Comparison of ENCODE assay signal across 9 cellular contexts in the genomic region with DNA sequence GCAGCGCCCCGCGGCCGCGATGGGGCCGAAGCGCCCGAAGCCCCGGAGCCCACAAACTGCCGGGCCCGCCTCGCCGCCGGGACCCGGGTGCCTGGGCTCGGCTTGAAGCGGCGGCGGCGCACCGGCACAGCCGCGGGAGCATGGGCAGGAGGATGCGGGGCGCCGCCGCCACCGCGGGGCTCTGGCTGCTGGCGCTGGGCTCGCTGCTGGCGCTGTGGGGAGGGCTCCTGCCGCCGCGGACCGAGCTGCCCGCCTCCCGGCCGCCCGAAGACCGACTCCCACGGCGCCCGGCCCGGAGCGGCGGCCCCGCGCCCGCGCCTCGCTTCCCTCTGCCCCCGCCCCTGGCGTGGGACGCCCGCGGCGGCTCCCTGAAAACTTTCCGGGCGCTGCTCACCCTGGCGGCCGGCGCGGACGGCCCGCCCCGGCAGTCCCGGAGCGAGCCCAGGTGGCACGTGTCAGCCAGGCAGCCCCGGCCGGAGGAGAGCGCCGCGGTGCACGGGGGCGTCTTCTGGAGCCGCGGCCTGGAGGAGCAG. TPM values are rescaled to one million over a fixed set of nuclear protein-coding genes. Genes with fewer than 3 reads are reported as not detected.
A peak's percentile ranks its signal among the peaks of the same experiment; 100 is the strongest.
DNase-seq lines count a peak whose midpoint lies in the region; ATAC-seq, FAIRE-seq and TF ChIP-seq lines count a peak whose summit lies in the region.
"Had no signal": no experiment of that assay in that cellular context is flagged by ENCODE, and none has a peak within 500 bp of the region (broad histone marks: within the 10 kb centered on the region; RNA-seq: fewer than 3 reads in every experiment).

No MANE protein-coding gene starts in this region.

- H3K27me3 ChIP-seq in KMS-11 (ENCODE audit: insufficient read depth, low read depth) = no peaks in the 10 kb centered on the region
- H3K27me3 ChIP-seq in bronchial epithelial cell (ENCODE audit: control insufficient read depth, insufficient read depth, low read length) = no peaks in the 10 kb centered on the region
- H3K27me3 ChIP-seq in liver (ENCODE audit: control insufficient read depth in 4 of 4, insufficient read depth in 4 of 4, low read length in 3 of 4) = peaks cover 0 to 3% (median 0%) of the 10 kb centered on the region in 4 donors
- H3K27me3 ChIP-seq in upper lobe of right lung = peaks cover 39% of the 10 kb centered on the region

- H3K27ac ChIP-seq in KMS-11 = peak overlapping the region; percentile 79
- peak overlapping the region; percentile 38 to 56 for H3K27ac ChIP-seq in liver (ENCODE audit: low read depth in 1 of 2, low read length in 2 of 2)
- H3K27ac ChIP-seq in upper lobe of right lung = peak overlapping the region; percentile 58
- H3K27ac ChIP-seq: 22Rv1 had no signal

- peaks cover 22% of the 10 kb centered on the region; the same call in 1 of the 2 replicates for H3K79me2 ChIP-seq in KMS-11 (ENCODE audit: insufficient read depth, low read depth)

- ATAC-seq in GM21619 (IDR thresholded peaks at IDR 0.05; ENCODE audit: unreplicated experiment) (peak; percentile 42), upper lobe of right lung (peak; percentile 52)

- TF ChIP-seq CTCF in KMS-11 (conservative IDR thresholded peaks at IDR 0.05; ENCODE audit: low read depth, low read length) = no peak
- TF ChIP-seq CTCF in bronchial epithelial cell (IDR thresholded peaks at IDR 0.05; ENCODE audit: insufficient read depth, low read length, severe bottlenecking) = peak; percentile 22
- TF ChIP-seq CTCF in liver (IDR thresholded peaks at IDR 0.05; ENCODE audit: low read depth, low read length, missing input control) = no peak
- no peak for TF ChIP-seq CTCF in upper lobe of right lung (IDR thresholded peaks at IDR 0.05)

- WGBS in liver = 1% methylated on average over 79 of the region's 79 CpGs

- peak overlapping the region; percentile 87; the same call in 1 of the 2 replicates for H3K4me2 ChIP-seq in KMS-11

- peak overlapping the region; percentile 63 for H2AFZ ChIP-seq in KMS-11 (ENCODE audit: low read depth)

- no peaks in the 10 kb centered on the region for H3K36me3 ChIP-seq in KMS-11 (ENCODE audit: insufficient read depth)
- H3K36me3 ChIP-seq in bronchial epithelial cell (ENCODE audit: control insufficient read depth, insufficient read depth, low read length) = no peaks in the 10 kb centered on the region
- H3K36me3 ChIP-seq in liver (ENCODE audit: control insufficient read depth in 4 of 4, insufficient read depth in 3 of 4, low read depth in 1 of 4, low read length in 3 of 4) = no peaks in the 10 kb centered on the region
- no peaks in the 10 kb centered on the region for H3K36me3 ChIP-seq in upper lobe of right lung

- TF ChIP-seq RAD21 in liver (IDR thresholded peaks at IDR 0.05) = no peak

- peak; percentile 74 for DNase-seq in DMS 273 (lab: John Stamatoyannopoulos, UW; ENCODE audit: unreplicated experiment)
- no peak for DNase-seq in DMS 273 treated with DMSO at 0.1 percent for 48 hours (lab: John Stamatoyannopoulos, UW)
- DNase-seq in bronchial epithelial cell (ENCODE audit: low read depth) = peak; percentile 10
- DNase-seq in upper lobe of right lung = peak; percentile 71
- no peak for DNase-seq in amniotic stem cell (lab: John Stamatoyannopoulos, UW)

- H3K4me3 ChIP-seq in KMS-11 (IDR thresholded peaks at IDR 0.05; ENCODE audit: insufficient read depth, low read depth, low read length) (no peak overlapping the region), bronchial epithelial cell (ENCODE audit: low read depth, low read length) (peak overlapping the region; percentile 87), liver (ENCODE audit: low read depth in 1 of 3, low read length in 3 of 3) (peak overlapping the region in 2 of 3 donors; percentile 66 to 73), upper lobe of right lung (peak overlapping the region; percentile 59)

- no peaks in the 10 kb centered on the region for H4K20me1 ChIP-seq in KMS-11 (ENCODE audit: insufficient read depth)

- H3K4me1 ChIP-seq in KMS-11 (ENCODE audit: low read depth, poor library complexity, severe bottlenecking) (peaks cover 52% of the 10 kb centered on the region), liver (ENCODE audit: control insufficient read depth in 4 of 4, insufficient read depth in 4 of 4, low read length in 3 of 4) (peaks cover 11 to 27% (median 21%) of the 10 kb centered on the region in 4 donors), upper lobe of right lung (peaks cover 19% of the 10 kb centered on the region)

- FAIRE-seq in bronchial epithelial cell (lab: Jason Lieb, UNC) = no peak

- H3K9ac ChIP-seq in KMS-11 = peak overlapping the region; percentile 91
- no peak overlapping the region for H3K9ac ChIP-seq in liver (ENCODE audit: low read depth in 1 of 2, low read length in 2 of 2)

- H3K9me3 ChIP-seq in liver (ENCODE audit: control insufficient read depth in 4 of 4, low read length in 3 of 4) (no peaks in the 10 kb centered on the region), upper lobe of right lung (no peaks in the 10 kb centered on the region)

- intact Hi-C loops in upper lobe of right lung (cut with DNase I) = loop anchor here (5.0 to 10.0 kb wide), 2 partner anchors 186 to 649 kb away; no protein-coding TSS in a partner anchor

TF ChIP-seq in liver, 16 proteins besides CTCF, POLR2A, EP300 and RAD21:
- TF ChIP-seq GABPA (IDR thresholded peaks at IDR 0.05 in 1 of 2, conservative IDR thresholded peaks at IDR 0.05 in 1 of 2) (no peak), HNF4G (IDR thresholded peaks at IDR 0.05) (no peak), HNF4A (conservative IDR thresholded peaks at IDR 0.05) (no peak)
- TF ChIP-seq, protein P1, sequence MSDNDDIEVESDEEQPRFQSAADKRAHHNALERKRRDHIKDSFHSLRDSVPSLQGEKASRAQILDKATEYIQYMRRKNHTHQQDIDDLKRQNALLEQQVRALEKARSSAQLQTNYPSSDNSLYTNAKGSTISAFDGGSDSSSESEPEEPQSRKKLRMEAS (IDR thresholded peaks at IDR 0.05) = no peak
- TF ChIP-seq, protein P2, sequence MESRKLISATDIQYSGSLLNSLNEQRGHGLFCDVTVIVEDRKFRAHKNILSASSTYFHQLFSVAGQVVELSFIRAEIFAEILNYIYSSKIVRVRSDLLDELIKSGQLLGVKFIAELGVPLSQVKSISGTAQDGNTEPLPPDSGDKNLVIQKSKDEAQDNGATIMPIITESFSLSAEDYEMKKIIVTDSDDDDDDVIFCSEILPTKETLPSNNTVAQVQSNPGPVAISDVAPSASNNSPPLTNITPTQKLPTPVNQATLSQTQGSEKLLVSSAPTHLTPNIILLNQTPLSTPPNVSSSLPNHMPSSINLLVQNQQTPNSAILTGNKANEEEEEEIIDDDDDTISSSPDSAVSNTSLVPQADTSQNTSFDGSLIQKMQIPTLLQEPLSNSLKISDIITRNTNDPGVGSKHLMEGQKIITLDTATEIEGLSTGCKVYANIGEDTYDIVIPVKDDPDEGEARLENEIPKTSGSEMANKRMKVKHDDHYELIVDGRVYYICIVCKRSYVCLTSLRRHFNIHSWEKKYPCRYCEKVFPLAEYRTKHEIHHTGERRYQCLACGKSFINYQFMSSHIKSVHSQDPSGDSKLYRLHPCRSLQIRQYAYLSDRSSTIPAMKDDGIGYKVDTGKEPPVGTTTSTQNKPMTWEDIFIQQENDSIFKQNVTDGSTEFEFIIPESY (IDR thresholded peaks at IDR 0.05) = no peak
- TF ChIP-seq, protein P3, sequence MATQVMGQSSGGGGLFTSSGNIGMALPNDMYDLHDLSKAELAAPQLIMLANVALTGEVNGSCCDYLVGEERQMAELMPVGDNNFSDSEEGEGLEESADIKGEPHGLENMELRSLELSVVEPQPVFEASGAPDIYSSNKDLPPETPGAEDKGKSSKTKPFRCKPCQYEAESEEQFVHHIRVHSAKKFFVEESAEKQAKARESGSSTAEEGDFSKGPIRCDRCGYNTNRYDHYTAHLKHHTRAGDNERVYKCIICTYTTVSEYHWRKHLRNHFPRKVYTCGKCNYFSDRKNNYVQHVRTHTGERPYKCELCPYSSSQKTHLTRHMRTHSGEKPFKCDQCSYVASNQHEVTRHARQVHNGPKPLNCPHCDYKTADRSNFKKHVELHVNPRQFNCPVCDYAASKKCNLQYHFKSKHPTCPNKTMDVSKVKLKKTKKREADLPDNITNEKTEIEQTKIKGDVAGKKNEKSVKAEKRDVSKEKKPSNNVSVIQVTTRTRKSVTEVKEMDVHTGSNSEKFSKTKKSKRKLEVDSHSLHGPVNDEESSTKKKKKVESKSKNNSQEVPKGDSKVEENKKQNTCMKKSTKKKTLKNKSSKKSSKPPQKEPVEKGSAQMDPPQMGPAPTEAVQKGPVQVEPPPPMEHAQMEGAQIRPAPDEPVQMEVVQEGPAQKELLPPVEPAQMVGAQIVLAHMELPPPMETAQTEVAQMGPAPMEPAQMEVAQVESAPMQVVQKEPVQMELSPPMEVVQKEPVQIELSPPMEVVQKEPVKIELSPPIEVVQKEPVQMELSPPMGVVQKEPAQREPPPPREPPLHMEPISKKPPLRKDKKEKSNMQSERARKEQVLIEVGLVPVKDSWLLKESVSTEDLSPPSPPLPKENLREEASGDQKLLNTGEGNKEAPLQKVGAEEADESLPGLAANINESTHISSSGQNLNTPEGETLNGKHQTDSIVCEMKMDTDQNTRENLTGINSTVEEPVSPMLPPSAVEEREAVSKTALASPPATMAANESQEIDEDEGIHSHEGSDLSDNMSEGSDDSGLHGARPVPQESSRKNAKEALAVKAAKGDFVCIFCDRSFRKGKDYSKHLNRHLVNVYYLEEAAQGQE (IDR thresholded peaks at IDR 0.05) = no peak

RNA-seq across cellular contexts. Expression of a gene that starts 0.3 kb away (rescaled TPM):
- total RNA-seq in bronchial epithelial cell (11.8 and 24.7 TPM in 2 replicates), liver (1 to 10 TPM; 1.2 to 3.0 TPM), upper lobe of right lung (5.9 TPM)
- 1 to 10 TPM in 1 of 2 donors, under 1 TPM in 1; 0.46 to 1.1 TPM for polyA plus RNA-seq in liver

RNA-seq across cellular contexts. Expression of a gene that starts 44.0 kb away (rescaled TPM):
- total RNA-seq in bronchial epithelial cell (5.5 and 9.7 TPM in 2 replicates), liver (10 to 100 TPM in 1 of 2 donors, 1 to 10 TPM in 1; 3.7 to 15.1 TPM), upper lobe of right lung (67.2 TPM)
- polyA plus RNA-seq in liver = 10 to 100 TPM; 10.2 to 10.7 TPM

Comparison
In these comparisons a context has a peak if more than half of its experiments do, and no peak if none do; other contexts are left out.
1. DNase-seq: peak in DMS 273 (single experiment), bronchial epithelial cell (single experiment) and upper lobe of right lung (single experiment); none in DMS 273 treated with DMSO at 0.1 percent for 48 hours (single experiment) and amniotic stem cell (single experiment).
2. Peak in every context shown above with its lines, with median percentiles within 50 percentile points of each other: H3K27ac ChIP-seq.